Comparison of ENCODE assay signal across 22 cellular contexts in genomic region chr3:14222457-14222856, GRCh38. TPM values are rescaled to one million over a fixed set of nuclear protein-coding genes. Genes with fewer than 3 reads are reported as not detected.
DNase-seq lines count a peak whose midpoint lies in the region; ATAC-seq, FAIRE-seq and TF ChIP-seq lines count a peak whose summit lies in the region.
"Had no signal": no experiment of that assay in that cellular context is flagged by ENCODE, and none has a peak within 500 bp of the region (broad histone marks: within the 10 kb centered on the region; RNA-seq: fewer than 3 reads in every experiment).

No MANE protein-coding gene starts in this region.

- H3K4me3 ChIP-seq in A549 (no peak overlapping the region), adipocyte (ENCODE audit: low read length) (no peak overlapping the region), fibroblast of mammary gland (ENCODE audit: control insufficient read depth, low read depth, low read length) (no peak overlapping the region)
- H3K4me3 ChIP-seq: GM23248, HAP-1, SJSA1 had no signal

- no peak for FAIRE-seq in A549 (lab: Jason Lieb, UNC)
- FAIRE-seq: G401.6 had no signal

- POLR2A ChIA-PET in A549 (lab: Yijun Ruan, JAX), result no interaction called here

- H3K9me3 ChIP-seq in A549 (peaks cover 27% of the 10 kb centered on the region), adipocyte (ENCODE audit: control insufficient read depth, low read length) (peaks cover 32% of the 10 kb centered on the region)

- intact Hi-C loops in activated naive CD4-positive, alpha-beta T cell treated with anti-CD3 and anti-CD28 coated beads for 36 hours (cut with micrococcal nuclease), result no loop called here

- H3K9me3 Mint-ChIP-seq in activated naive CD4-positive, alpha-beta T cell treated with anti-CD3 and anti-CD28 coated beads for 36 hours, result peaks cover 15% of the 10 kb centered on the region

- no peaks in the 10 kb centered on the region for H3K36me3 ChIP-seq in adipocyte (ENCODE audit: control insufficient read depth, insufficient read depth, low read length, severe bottlenecking)
- H3K36me3 ChIP-seq: HAP-1, SJSA1 had no signal

- H3K27me3 Mint-ChIP-seq in activated naive CD4-positive, alpha-beta T cell treated with anti-CD3 and anti-CD28 coated beads for 36 hours (ENCODE audit: low read depth), result peaks cover 7% of the 10 kb centered on the region

- H3K27me3 ChIP-seq in adipocyte (replicated peaks; ENCODE audit: control insufficient read depth, insufficient read depth, low read length), result no peaks in the 10 kb centered on the region
- H3K27me3 ChIP-seq: SJSA1 had no signal

- H3K27ac Mint-ChIP-seq in activated naive CD4-positive, alpha-beta T cell treated with anti-CD3 and anti-CD28 coated beads for 36 hours, result no peak overlapping the region
- H3K27ac Mint-ChIP-seq: CD8-positive, alpha-beta memory T cell had no signal

- no peak for TF ChIP-seq RAD21 in A549 (conservative IDR thresholded peaks at IDR 0.05 in 1 of 2, IDR thresholded peaks at IDR 0.05 in 1 of 2)

- CTCF ChIA-PET in A549 (lab: Yijun Ruan, JAX), result interaction anchor here (0.8 to 1.6 kb wide), 3 partner anchors 10 to 287 kb away, joined by 3 to 8 read pairs (median 4); no protein-coding TSS in a partner anchor
- CTCF ChIA-PET in activated naive CD4-positive, alpha-beta T cell treated with anti-CD3 and anti-CD28 coated beads for 36 hours (lab: Charles Lee), result interaction anchor here (0.6 kb wide), 1 partner anchor 70 kb away, joined by 3 read pairs; no protein-coding TSS in a partner anchor

- no peak overlapping the region for H3K9ac ChIP-seq in adipocyte (ENCODE audit: low read length)
- H3K9ac ChIP-seq: GM23248 had no signal

- no peak for TF ChIP-seq EP300 in A549 (IDR thresholded peaks at IDR 0.05)

- H3K36me3 Mint-ChIP-seq in activated naive CD4-positive, alpha-beta T cell treated with anti-CD3 and anti-CD28 coated beads for 36 hours (ENCODE audit: low read depth), result peaks cover 3% of the 10 kb centered on the region

- H3K4me1 Mint-ChIP-seq in activated naive CD4-positive, alpha-beta T cell treated with anti-CD3 and anti-CD28 coated beads for 36 hours (ENCODE audit: low read depth), result peaks cover 2% of the 10 kb centered on the region
- H3K4me1 Mint-ChIP-seq: CD8-positive, alpha-beta memory T cell had no signal

- no peak overlapping the region for H3K4me3 Mint-ChIP-seq in activated naive CD4-positive, alpha-beta T cell treated with anti-CD3 and anti-CD28 coated beads for 36 hours
- H3K4me3 Mint-ChIP-seq: CD8-positive, alpha-beta memory T cell had no signal

- WGBS in A549 (ENCODE audit: missing lambda C conversion rate), result 6% methylated on average over 1 of the region's 1 CpG

- TF ChIP-seq CTCF in A549 (IDR thresholded peaks at IDR 0.05), result no peak
- no peak for TF ChIP-seq CTCF in fibroblast of mammary gland (conservative IDR thresholded peaks at IDR 0.05; ENCODE audit: control insufficient read depth, insufficient read depth, low read depth, low read length)

- H3K4me1 ChIP-seq in A549, result no peaks in the 10 kb centered on the region
- peaks cover 27% of the 10 kb centered on the region for H3K4me1 ChIP-seq in adipocyte (ENCODE audit: control insufficient read depth, insufficient read depth, low read length)
- H3K4me1 ChIP-seq: HAP-1 had no signal

- DNase-seq in A549 (ENCODE audit: low read depth in 1 of 2, low spot score in 1 of 2) (no peak), EL (peak; percentile 19), adipocyte (ENCODE audit: low read depth) (peak; percentile 70), fibroblast of mammary gland (ENCODE audit: low read depth) (peak; percentile 27)
- no peak for DNase-seq in activated naive CD4-positive, alpha-beta T cell treated with anti-CD3 and anti-CD28 coated beads for 36 hours
- DNase-seq: C1 segment of cervical spinal cord; CD8-positive, alpha-beta memory T cell; DMS79 treated with DMSO at 0.1 percent for 48 hours; GM23248; Kasumi-1; NCI-H1105 treated with DMSO at 0.1 percent for 48 hours; NCI-H1694; NCI-H2081 treated with DMSO at 0.1 percent for 48 hours; NCI-H510A; NCI-H748 treated with DMSO at 0.1 percent for 48 hours had no signal

- H3K27ac ChIP-seq in A549, result no peak overlapping the region
- H3K27ac ChIP-seq: GM23248, SJSA1 had no signal

- no peak overlapping the region for H3K4me2 ChIP-seq in A549

- ATAC-seq in A549 (no peak), GM18870 (IDR thresholded peaks at IDR 0.05; ENCODE audit: unreplicated experiment) (no peak), HG03378 (IDR thresholded peaks at IDR 0.05; ENCODE audit: unreplicated experiment) (no peak), GM21737 (IDR thresholded peaks at IDR 0.05; ENCODE audit: unreplicated experiment) (no peak)
- ATAC-seq: PC-3 had no signal

- TF ChIP-seq POLR2A in A549 (IDR thresholded peaks at IDR 0.05; ENCODE audit: low read length), result no peak

TF ChIP-seq in A549, 52 proteins besides CTCF, POLR2A, EP300 and RAD21:
- TF ChIP-seq, protein P1, sequence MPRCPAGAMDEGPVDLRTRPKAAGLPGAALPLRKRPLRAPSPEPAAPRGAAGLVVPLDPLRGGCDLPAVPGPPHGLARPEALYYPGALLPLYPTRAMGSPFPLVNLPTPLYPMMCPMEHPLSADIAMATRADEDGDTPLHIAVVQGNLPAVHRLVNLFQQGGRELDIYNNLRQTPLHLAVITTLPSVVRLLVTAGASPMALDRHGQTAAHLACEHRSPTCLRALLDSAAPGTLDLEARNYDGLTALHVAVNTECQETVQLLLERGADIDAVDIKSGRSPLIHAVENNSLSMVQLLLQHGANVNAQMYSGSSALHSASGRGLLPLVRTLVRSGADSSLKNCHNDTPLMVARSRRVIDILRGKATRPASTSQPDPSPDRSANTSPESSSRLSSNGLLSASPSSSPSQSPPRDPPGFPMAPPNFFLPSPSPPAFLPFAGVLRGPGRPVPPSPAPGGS (IDR thresholded peaks at IDR 0.05), result no peak
- no peak for TF ChIP-seq HOXB5 (CRISPR knock-in tag; IDR thresholded peaks at IDR 0.05)
- no peak for TF ChIP-seq NFE2L2 (conservative IDR thresholded peaks at IDR 0.05; ENCODE audit: low read length)
- no peak for TF ChIP-seq CHD2 (IDR thresholded peaks at IDR 0.05; ENCODE audit: low read length, partially characterized antibody)
- TF ChIP-seq FOSL2 (IDR thresholded peaks at IDR 0.05), result no peak
- peak; percentile 23; the same call in 1 of the 2 replicates for TF ChIP-seq FOSL2 (CRISPR knock-in tag; IDR thresholded peaks at IDR 0.05)

RNA-seq across cellular contexts. Expression of gene LSM3, which starts 43.8 kb away (rescaled TPM):
- polyA plus RNA-seq in A549 (2011; rRNA removed) (11.8 and 23.9 TPM in 2 replicates), A549 (2017; fragmentation: RNase III; extraction: RNeasy Plus Mini Kit Qiagen cat#74134 plus additional on column Dnase treatment) (32.0 to 36.1 TPM (median 33.0 TPM) in 3 replicates)
- polyA plus RNA-seq in A549 (2012; cell fraction: cytosol; rRNA removed), result 6.5 and 9.1 TPM in 2 replicates
- polyA plus RNA-seq in A549 (2012; cell fraction: nucleus; rRNA removed), result 1.2 and 2.5 TPM in 2 replicates
- polyA minus RNA-seq in A549 (2011; rRNA and poly(A)+ RNA removed), result 1.8 and 2.4 TPM in 2 replicates
- 10 to 100 TPM; 26.1 to 26.2 TPM for total RNA-seq in activated naive CD4-positive, alpha-beta T cell treated with anti-CD3 and anti-CD28 coated beads for 36 hours

RNA-seq across cellular contexts. Expression of gene XPC, which starts 44.1 kb away (rescaled TPM):
- 36.3 and 58.9 TPM in 2 replicates for polyA plus RNA-seq in A549 (2011; rRNA removed)
- 21.1 and 22.1 TPM in 2 replicates for polyA plus RNA-seq in A549 (2012; cell fraction: cytosol; rRNA removed)
- 41.2 and 43.4 TPM in 2 replicates for polyA plus RNA-seq in A549 (2012; cell fraction: nucleus; rRNA removed)
- polyA plus RNA-seq in A549 (2017; fragmentation: RNase III; extraction: RNeasy Plus Mini Kit Qiagen cat#74134 plus additional on column Dnase treatment), result 33.8 to 35.4 TPM (median 34.4 TPM) in 3 replicates
- 33.0 and 37.9 TPM in 2 replicates for polyA minus RNA-seq in A549 (2011; rRNA and poly(A)+ RNA removed)
- total RNA-seq in activated naive CD4-positive, alpha-beta T cell treated with anti-CD3 and anti-CD28 coated beads for 36 hours, result 10 to 100 TPM; 39.0 to 39.8 TPM

Comparison
In these comparisons a context has a peak if more than half of its experiments do, and no peak if none do; other contexts are left out.
1. DNase-seq: peak in EL (single experiment), adipocyte (single experiment) and fibroblast of mammary gland (single experiment); none in A549 (0 of 2) and activated naive CD4-positive, alpha-beta T cell treated with anti-CD3 and anti-CD28 coated beads for 36 hours (single experiment).